ENCODE assay signal across 11 cellular contexts in the genomic region with DNA sequence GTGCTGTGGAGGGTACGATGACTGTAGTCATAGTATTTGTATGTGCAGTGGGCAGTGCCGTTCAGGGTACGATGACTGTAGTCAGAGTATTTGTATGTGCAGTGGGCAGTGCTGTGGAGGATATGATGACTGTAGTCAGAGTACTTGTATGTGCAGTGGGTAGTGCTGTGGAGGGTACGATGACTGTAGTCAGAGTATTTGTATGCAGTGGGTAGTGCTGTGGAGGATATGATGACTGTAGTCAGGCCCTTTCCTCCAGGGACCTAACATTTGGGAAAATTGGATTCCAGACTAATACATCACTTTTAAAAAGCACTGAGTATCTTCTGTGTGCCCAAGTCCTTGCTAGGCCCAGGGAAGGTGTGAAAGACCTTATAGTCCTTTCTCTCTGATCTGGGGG. TPM values are rescaled to one million over a fixed set of nuclear protein-coding genes. Genes with fewer than 3 reads are reported as not detected.
DNase-seq lines count a peak whose midpoint lies in the region; FAIRE-seq and TF ChIP-seq lines count a peak whose summit lies in the region.
"Had no signal": no experiment of that assay in that cellular context is flagged by ENCODE, and none has a peak within 500 bp of the region (broad histone marks: within the 10 kb centered on the region; RNA-seq: fewer than 3 reads in every experiment).

No MANE protein-coding gene starts in this region.

- intact Hi-C loops in esophagus squamous epithelium (cut with DNase I) = no loop called here

- no peak overlapping the region for H3K23ac ChIP-seq in trophoblast cell (ENCODE audit: low read length)

- H4K91ac ChIP-seq in trophoblast cell (ENCODE audit: low read depth, low read length) = no peak overlapping the region

- 79 to 87% methylated on average over 4 of the region's 4 CpGs for WGBS in esophagus squamous epithelium, 2 donors
- WGBS in trophoblast cell (ENCODE audit: extremely low coverage, insufficient coverage, insufficient read length) = no CpG with 5 or more reads among the region's 4 CpGs

- H3K4me1 ChIP-seq in esophagus squamous epithelium (peaks cover 19 to 68% (median 42%) of the 10 kb centered on the region in 3 donors), trophoblast cell (ENCODE audit: control insufficient read depth in 1 of 2, insufficient read depth in 2 of 2, low read length in 2 of 2) (peaks cover 2 to 4% of the 10 kb centered on the region in 2 experiments)
- H3K4me1 ChIP-seq: parathyroid adenoma had no signal

- H4K12ac ChIP-seq in trophoblast cell (ENCODE audit: low read depth, low read length) = no peak overlapping the region

- H3K79me1 ChIP-seq in trophoblast cell (ENCODE audit: low read length) = peaks cover 12% of the 10 kb centered on the region

- H2BK12ac ChIP-seq in trophoblast cell (ENCODE audit: low read length) = no peak overlapping the region

- H3K9ac ChIP-seq in trophoblast cell (ENCODE audit: low read length) = no peak overlapping the region
- H3K9ac ChIP-seq: parathyroid adenoma had no signal

- FAIRE-seq in GM19239 (lab: Jason Lieb, UNC) = no peak

- no peak overlapping the region for H2AFZ ChIP-seq in trophoblast cell (ENCODE audit: insufficient read depth, low read length, poor library complexity)
- H2AFZ ChIP-seq: parathyroid adenoma had no signal

- TF ChIP-seq POLR2A in esophagus squamous epithelium (IDR thresholded peaks at IDR 0.05) = no peak

- H3K79me2 ChIP-seq in trophoblast cell (ENCODE audit: control insufficient read depth, insufficient read depth, low read length, poor library complexity) = peaks cover 7% of the 10 kb centered on the region

- H3K36me3 ChIP-seq in esophagus squamous epithelium = peaks cover 0 to 16% (median 10%) of the 10 kb centered on the region in 3 donors
- peaks cover 11 to 23% of the 10 kb centered on the region in 2 experiments for H3K36me3 ChIP-seq in trophoblast cell (ENCODE audit: control insufficient read depth in 1 of 2, insufficient read depth in 2 of 2, low read length in 2 of 2)

- H3K4me3 ChIP-seq in esophagus squamous epithelium (no peak overlapping the region), trophoblast cell (ENCODE audit: low read depth, low read length) (no peak overlapping the region), foreskin fibroblast (ENCODE audit: low read depth in 1 of 2, low read length in 2 of 2) (no peak overlapping the region)
- H3K4me3 ChIP-seq: ascending aorta, spleen had no signal

- DNase-seq in activated effector memory CD4-positive, alpha-beta T cell treated with anti-CD3 and anti-CD28 coated beads, Interleukin-2, amount 50 U/mL, for 16 hours = peak; percentile 36
- no peak for DNase-seq in activated effector memory CD4-positive, alpha-beta T cell treated with Interleukin-2 at 50 U/mL for 16 hours
- peak; percentile 90 for DNase-seq in RKO (ENCODE audit: low spot score)
- DNase-seq in esophagus squamous epithelium (lab: John Stamatoyannopoulos, UW) = no peak
- no peak for DNase-seq in trophoblast cell
- no peak for DNase-seq in GM19239 (ENCODE audit: insufficient read length, low spot score)
- DNase-seq in HUDEP-2 (lab: John Stamatoyannopoulos, UW; ENCODE audit: unreplicated experiment in 76 of 76) = no peak
- no peak for DNase-seq in foreskin fibroblast

- TF ChIP-seq CTCF in esophagus squamous epithelium (IDR thresholded peaks at IDR 0.05) (no peak), foreskin fibroblast (IDR thresholded peaks at IDR 0.05; ENCODE audit: low read depth, low read length) (no peak)

- peak overlapping the region; percentile 16 for H3K4ac ChIP-seq in trophoblast cell (ENCODE audit: low read depth, low read length)

- H3K14ac ChIP-seq in trophoblast cell (ENCODE audit: low read length) = no peak overlapping the region

- H3K4me2 ChIP-seq in trophoblast cell (ENCODE audit: low read length) = no peak overlapping the region

- H3K9me3 ChIP-seq in esophagus squamous epithelium (no peaks in the 10 kb centered on the region), trophoblast cell (ENCODE audit: insufficient read depth, low read depth, low read length) (no peaks in the 10 kb centered on the region)
- H3K9me3 ChIP-seq: ascending aorta, spleen had no signal

- H2BK5ac ChIP-seq in trophoblast cell (ENCODE audit: low read depth, low read length, poor library complexity) = no peak overlapping the region

- no peak overlapping the region for H2AK5ac ChIP-seq in trophoblast cell (ENCODE audit: low read length)

- no peak overlapping the region for H4K8ac ChIP-seq in trophoblast cell (ENCODE audit: low read depth, low read length)

- H3K27me3 ChIP-seq in esophagus squamous epithelium = no peaks in the 10 kb centered on the region
- H3K27me3 ChIP-seq in trophoblast cell (ENCODE audit: insufficient read depth, low read length) = no peaks in the 10 kb centered on the region
- H3K27me3 ChIP-seq: ascending aorta, spleen had no signal

- H2BK120ac ChIP-seq in trophoblast cell (ENCODE audit: insufficient read depth, low read length, poor library complexity) = no peak overlapping the region

- H3K27ac ChIP-seq in esophagus squamous epithelium (peak overlapping the region in 3 of 4 donors; percentile 76 to 85 (median 81)), trophoblast cell (ENCODE audit: low read depth, low read length) (no peak overlapping the region)
- H3K27ac ChIP-seq: parathyroid adenoma had no signal

- no peak overlapping the region for H3K18ac ChIP-seq in trophoblast cell (ENCODE audit: low read length)

RNA-seq across cellular contexts. Expression of a gene that starts 2.9 kb away (rescaled TPM):
- 10 to 100 TPM; 22.3 to 25.8 (median 24.0) TPM for total RNA-seq in esophagus squamous epithelium
- polyA plus RNA-seq in trophoblast cell (2013) = 40.2 and 42.1 TPM in 2 replicates

RNA-seq across cellular contexts. Expression of a gene that starts 15.2 kb away (rescaled TPM):
- total RNA-seq in esophagus squamous epithelium = 10 to 100 TPM; 19.2 to 23.1 (median 21.9) TPM
- 21.2 and 22.7 TPM in 2 replicates for polyA plus RNA-seq in trophoblast cell (2013)

RNA-seq across cellular contexts. Expression of a gene that starts 17.9 kb away (rescaled TPM):
- total RNA-seq in esophagus squamous epithelium = 10 to 100 TPM; 35.7 to 67.9 (median 40.7) TPM
- polyA plus RNA-seq in trophoblast cell (2013) = 23.6 and 24.7 TPM in 2 replicates

Comparison
In these comparisons a context has a peak if more than half of its experiments do, and no peak if none do; other contexts are left out.
1. DNase-seq: peak in activated effector memory CD4-positive, alpha-beta T cell treated with anti-CD3 and anti-CD28 coated beads, Interleukin-2, amount 50 U/mL, for 16 hours (single experiment) and RKO (single experiment); none in activated effector memory CD4-positive, alpha-beta T cell treated with Interleukin-2 at 50 U/mL for 16 hours (single experiment), esophagus squamous epithelium (single experiment), trophoblast cell (0 of 2), GM19239 (single experiment), HUDEP-2 (0 of 76) and foreskin fibroblast (0 of 2).